ENCODE assay signal across 1 cellular context in the genomic region with DNA sequence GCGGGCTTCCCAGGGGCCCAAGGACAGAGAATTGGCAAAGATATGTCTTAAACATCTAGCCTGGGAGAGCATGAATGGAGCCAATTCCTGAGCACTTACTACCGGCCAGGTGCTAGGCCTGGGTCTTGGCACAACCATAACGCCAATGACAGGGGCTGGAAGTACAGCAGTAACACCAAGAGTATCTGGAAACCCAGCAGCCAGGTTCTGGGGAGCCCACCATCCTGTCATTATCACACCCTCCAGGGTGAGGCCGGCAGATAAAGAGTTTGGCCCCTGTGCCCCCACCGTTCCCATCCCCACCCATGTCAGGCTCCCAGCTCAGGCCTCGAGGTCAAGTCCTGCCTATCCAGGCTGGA.
A peak's percentile ranks its signal among the peaks of the same experiment; 100 is the strongest.
TF ChIP-seq lines count a peak whose summit lies in the region.

No MANE protein-coding gene starts in this region.

TF ChIP-seq in GM12878, 131 proteins besides CTCF, POLR2A, EP300 and RAD21:
- 0 out of 2 replicates have a peak, but pooled peaks have one; percentile 12 for TF ChIP-seq POLR2AphosphoS2 (IDR thresholded peaks at IDR 0.05; ENCODE audit: low read depth, low read length)
- TF ChIP-seq TAF1 (IDR thresholded peaks at IDR 0.05; ENCODE audit: borderline replicate concordance, low read depth, low read length) = no peak
- no peak for TF ChIP-seq SUPT20H (IDR thresholded peaks at IDR 0.05; ENCODE audit: borderline replicate concordance, control insufficient read depth, low read depth, low read length)
